17 cellular contexts compared by ENCODE assay signal in genomic region chr4:8506006-8506372, GRCh38.
A peak's percentile ranks its signal among the peaks of the same experiment; 100 is the strongest.
DNase-seq lines count a peak whose midpoint lies in the region; ATAC-seq, FAIRE-seq and TF ChIP-seq lines count a peak whose summit lies in the region.
"Had no signal": no experiment of that assay in that cellular context is flagged by ENCODE, and none has a peak within 500 bp of the region (broad histone marks: within the 10 kb centered on the region; RNA-seq: fewer than 3 reads in every experiment).

No MANE protein-coding gene starts in this region.

- H3K4ac ChIP-seq in neuronal stem cell (ENCODE audit: low read length) = no peak overlapping the region

- in situ Hi-C loops in transverse colon (cut with MboI; ENCODE audit: low pct_ligation_motif_present in 1 of 4, low pct_unique_long_range_greater_than_20kb in 1 of 4, low sequenced_read_pairs in 3 of 4) = no loop called here

- H3K4me2 ChIP-seq in neuronal stem cell (ENCODE audit: insufficient read depth, low read length, poor library complexity, severe bottlenecking) = no peak overlapping the region

- H2BK15ac ChIP-seq in neuronal stem cell (ENCODE audit: low read length) = no peak overlapping the region

- 56 to 60% methylated on average over 5 of the region's 5 CpGs for WGBS in esophagus, 2 donors
- no CpG with 5 or more reads among the region's 5 CpGs for WGBS in neuronal stem cell (ENCODE audit: extremely low coverage in 2 of 2, insufficient read length in 2 of 2, insufficient replicate concordance in 1 of 2), 2 donors
- WGBS in transverse colon (ENCODE audit: low coverage in 1 of 2), 2 donors = 61% methylated on average over 5 of the region's 5 CpGs; no CpG with 5 or more reads in 1 of the 2 donors
- 56 to 65% (median 58%) methylated on average over 5 of the region's 5 CpGs for WGBS in small intestine, 3 donors

- H3K27me3 ChIP-seq in RWPE2 (ENCODE audit: insufficient read depth, poor library complexity, severe bottlenecking) (no peaks in the 10 kb centered on the region), esophagus (ENCODE audit: control insufficient read depth in 1 of 2, insufficient read depth in 2 of 2, low read length in 2 of 2) (no peaks in the 10 kb centered on the region), neuronal stem cell (ENCODE audit: control insufficient read depth in 3 of 3, insufficient read depth in 3 of 3, low read depth in 1 of 3, low read length in 3 of 3) (peaks cover 0 to 15% (median 0%) of the 10 kb centered on the region in 3 experiments), transverse colon (no peaks in the 10 kb centered on the region), small intestine (ENCODE audit: control insufficient read depth in 2 of 2, insufficient read depth in 2 of 2, low read length in 2 of 2) (no peaks in the 10 kb centered on the region)
- H3K27me3 ChIP-seq: dorsolateral prefrontal cortex had no signal

- FAIRE-seq in small intestine (lab: Jason Lieb, UNC) = no peak
- FAIRE-seq: D721Med had no signal

- H2AK5ac ChIP-seq in neuronal stem cell (ENCODE audit: low read depth, low read length) = no peak overlapping the region

- no peaks in the 10 kb centered on the region for H3K9me3 ChIP-seq in RWPE2 (ENCODE audit: severe bottlenecking)
- peaks cover 0 to 5% of the 10 kb centered on the region in 2 donors for H3K9me3 ChIP-seq in esophagus (ENCODE audit: control insufficient read depth in 2 of 2, insufficient read depth in 1 of 2, low read depth in 1 of 2, low read length in 1 of 2)
- H3K9me3 ChIP-seq in neuronal stem cell (replicated peaks in 1 of 2; ENCODE audit: control insufficient read depth in 2 of 2, insufficient read depth in 1 of 2, low read depth in 1 of 2, low read length in 2 of 2) = peaks cover 3% of the 10 kb centered on the region in 2 donors
- H3K9me3 ChIP-seq in transverse colon = no peaks in the 10 kb centered on the region
- no peaks in the 10 kb centered on the region for H3K9me3 ChIP-seq in small intestine (ENCODE audit: control insufficient read depth, low read depth)
- H3K9me3 ChIP-seq: psoas muscle had no signal

- no peak overlapping the region for H3K23ac ChIP-seq in neuronal stem cell (ENCODE audit: low read depth, low read length, poor library complexity)

- H3K36me3 ChIP-seq in RWPE2 (ENCODE audit: low read depth) (no peaks in the 10 kb centered on the region), esophagus (ENCODE audit: control insufficient read depth in 2 of 2, insufficient read depth in 2 of 2, low read length in 1 of 2) (no peaks in the 10 kb centered on the region), neuronal stem cell (replicated peaks in 1 of 2; ENCODE audit: control insufficient read depth in 2 of 2, insufficient read depth in 2 of 2, low read length in 2 of 2) (no peaks in the 10 kb centered on the region), transverse colon (no peaks in the 10 kb centered on the region), small intestine (ENCODE audit: control insufficient read depth in 2 of 2, insufficient read depth in 2 of 2, low read length in 2 of 2) (no peaks in the 10 kb centered on the region)

- no peak overlapping the region for H3K9ac ChIP-seq in neuronal stem cell (ENCODE audit: low read depth, low read length, poor library complexity)

- TF ChIP-seq POLR2A in transverse colon (IDR thresholded peaks at IDR 0.05) = no peak

- no peak overlapping the region for H2BK5ac ChIP-seq in neuronal stem cell (ENCODE audit: low read length)

- no peaks in the 10 kb centered on the region for H3K4me1 ChIP-seq in RWPE2 (ENCODE audit: insufficient read depth, poor library complexity, severe bottlenecking)
- H3K4me1 ChIP-seq in esophagus (ENCODE audit: control insufficient read depth in 2 of 2, insufficient read depth in 2 of 2, low read length in 1 of 2) = peaks cover 7 to 9% of the 10 kb centered on the region in 2 donors
- peaks cover 12 to 26% of the 10 kb centered on the region in 2 donors for H3K4me1 ChIP-seq in neuronal stem cell (ENCODE audit: control insufficient read depth in 2 of 2, insufficient read depth in 1 of 2, low read depth in 1 of 2, low read length in 2 of 2)
- H3K4me1 ChIP-seq in transverse colon = peaks cover 4 to 22% (median 17%) of the 10 kb centered on the region in 4 donors
- H3K4me1 ChIP-seq in small intestine (ENCODE audit: control insufficient read depth in 2 of 2, insufficient read depth in 1 of 2, low read depth in 1 of 2, low read length in 1 of 2) = no peaks in the 10 kb centered on the region

- no peak overlapping the region for H3K14ac ChIP-seq in neuronal stem cell (ENCODE audit: low read length)

- H2BK12ac ChIP-seq in neuronal stem cell (ENCODE audit: low read length) = no peak overlapping the region

- peak overlapping the region; percentile 8 for H3K18ac ChIP-seq in neuronal stem cell (ENCODE audit: low read length)

- TF ChIP-seq CTCF in RWPE2 (IDR thresholded peaks at IDR 0.05; ENCODE audit: poor library complexity, severe bottlenecking) (no peak), transverse colon (IDR thresholded peaks at IDR 0.05) (no peak)

- TF ChIP-seq EP300 in transverse colon (IDR thresholded peaks at IDR 0.05; ENCODE audit: low read depth) = no peak

- H3K4me3 ChIP-seq in RWPE2 (ENCODE audit: severe bottlenecking) = no peak overlapping the region
- no peak overlapping the region for H3K4me3 ChIP-seq in esophagus (ENCODE audit: low read depth in 1 of 2, low read length in 2 of 2)
- H3K4me3 ChIP-seq in neuronal stem cell (ENCODE audit: low read length in 2 of 2) = no peak overlapping the region
- no peak overlapping the region for H3K4me3 ChIP-seq in transverse colon
- no peak overlapping the region for H3K4me3 ChIP-seq in small intestine (ENCODE audit: low read depth in 1 of 2, low read length in 2 of 2)
- H3K4me3 ChIP-seq: dorsolateral prefrontal cortex, psoas muscle had no signal

- peak overlapping the region; percentile 73 for H2AFZ ChIP-seq in neuronal stem cell (ENCODE audit: low read length)

- DNase-seq in RWPE2 (ENCODE audit: low spot score) (peak; percentile 13), neuronal stem cell (ENCODE audit: low spot score) (no peak), transverse colon (no peak), superior temporal gyrus (ENCODE audit: extremely low spot score) (no peak), small intestine (no peak)
- DNase-seq: activated CD8-positive, alpha-beta T cell treated with anti-CD3 and anti-CD28 coated beads for 36 hours; GF-D8; KBM-7; NCI-H1105; NCI-H2171 treated with DMSO at 0.1 percent for 48 hours; RPMI8226; stimulated activated CD4-positive, alpha-beta T cell treated with anti-CD3 and anti-CD28 coated beads, Interleukin-4, amount 100 ng/mL, for 1 hour had no signal

- peak overlapping the region; percentile 11 for H4K91ac ChIP-seq in neuronal stem cell (ENCODE audit: low read depth, low read length, poor library complexity)

- H3K79me1 ChIP-seq in neuronal stem cell (ENCODE audit: low read depth, low read length) = no peaks in the 10 kb centered on the region

- no peak overlapping the region for H2BK120ac ChIP-seq in neuronal stem cell (ENCODE audit: low read depth, low read length)

- ATAC-seq in RWPE2 (ENCODE audit: low read depth) (no peak), HG03025 (IDR thresholded peaks at IDR 0.05; ENCODE audit: low FRiP score, unreplicated experiment) (no peak)
- ATAC-seq: activated CD8-positive, alpha-beta T cell treated with anti-CD3 and anti-CD28 coated beads for 36 hours had no signal

- intact Hi-C loops in transverse colon (cut with DNase I; ENCODE audit: low total_unique reads) = no loop called here

- H3K27ac ChIP-seq in RWPE2 (ENCODE audit: poor library complexity, severe bottlenecking) = no peak overlapping the region
- H3K27ac ChIP-seq in esophagus (ENCODE audit: low read depth in 2 of 2, low read length in 1 of 2) = peak overlapping the region; percentile 35 to 37
- H3K27ac ChIP-seq in neuronal stem cell (replicated peaks; ENCODE audit: low read length) = peak overlapping the region; percentile 64
- H3K27ac ChIP-seq in transverse colon = peak overlapping the region; percentile 44 to 73 (median 66)
- H3K27ac ChIP-seq in small intestine (ENCODE audit: low read depth in 1 of 2, low read length in 1 of 2) = no peak overlapping the region
- H3K27ac ChIP-seq: psoas muscle had no signal

- H4K8ac ChIP-seq in neuronal stem cell (ENCODE audit: low read depth, low read length) = no peak overlapping the region

Comparison
In these comparisons a context has a peak if more than half of its experiments do, and no peak if none do; other contexts are left out.
1. H3K27ac ChIP-seq: peak in esophagus (2 of 2), neuronal stem cell (single experiment) and transverse colon (4 of 4); none in RWPE2 (single experiment) and small intestine (0 of 2).